8 cellular contexts compared by ENCODE assay signal in genomic region chr1:165632152-165632469, GRCh38. TPM values are rescaled to one million over a fixed set of nuclear protein-coding genes. Genes with fewer than 3 reads are reported as not detected.
DNase-seq lines count a peak whose midpoint lies in the region; ATAC-seq and TF ChIP-seq lines count a peak whose summit lies in the region.

No MANE protein-coding gene starts in this region.

- no peaks in the 10 kb centered on the region for H3K9me3 ChIP-seq in CD8-positive, alpha-beta memory T cell (ENCODE audit: low read length)
- H3K9me3 ChIP-seq in Panc1 (ENCODE audit: control insufficient read depth, insufficient read depth, low read depth, low read length) (no peaks in the 10 kb centered on the region), prostate gland (no peaks in the 10 kb centered on the region)

- POLR2A ChIA-PET in CD8-positive, alpha-beta memory T cell (lab: Charles Lee) = interaction anchor here (0.6 kb wide), 1 partner anchor 63 kb away, joined by 13 read pairs; no protein-coding TSS in a partner anchor
- POLR2A ChIA-PET in Panc1 (lab: Charles Lee) = no interaction called here

- no peak overlapping the region for H3K4me3 Mint-ChIP-seq in CD8-positive, alpha-beta memory T cell

- H3K27me3 Mint-ChIP-seq in CD8-positive, alpha-beta memory T cell = peaks cover 0 to 1% of the 10 kb centered on the region in 2 donors

- no peaks in the 10 kb centered on the region for H3K9me3 Mint-ChIP-seq in CD8-positive, alpha-beta memory T cell

- peaks cover 13% of the 10 kb centered on the region for H3K4me1 ChIP-seq in CD8-positive, alpha-beta memory T cell (ENCODE audit: insufficient read depth, low read length)
- H3K4me1 ChIP-seq in Panc1 (ENCODE audit: control insufficient read depth, insufficient read depth, low read length) = peaks cover 22% of the 10 kb centered on the region
- peaks cover 5% of the 10 kb centered on the region for H3K4me1 ChIP-seq in prostate gland (replicated peaks)

- H3K4me3 ChIP-seq in CD8-positive, alpha-beta memory T cell (ENCODE audit: low read length) = peak overlapping the region; percentile 96
- H3K4me3 ChIP-seq in Panc1 (ENCODE audit: low read depth in 2 of 2, low read length in 2 of 2) (peak overlapping the region; percentile 98), fibroblast of mammary gland (ENCODE audit: control insufficient read depth, low read depth, low read length) (peak overlapping the region; percentile 99), prostate gland (peak overlapping the region; percentile 63 to 77)

- peaks cover 14 to 36% (median 22%) of the 10 kb centered on the region in 3 donors for H3K4me1 Mint-ChIP-seq in CD8-positive, alpha-beta memory T cell

- in situ Hi-C loops in Panc1 (cut with HindIII; ENCODE audit: low pct_unique_long_range_greater_than_20kb, low sequenced_read_pairs) (no loop called here), KBM-7 (cut with MboI; ENCODE audit: low pct_unique_long_range_greater_than_20kb, low sequenced_read_pairs) (no loop called here)

- WGBS in prostate gland = 9% methylated on average over 5 of the region's 5 CpGs

- peaks cover 0 to 13% (median 7%) of the 10 kb centered on the region in 3 donors for H3K36me3 Mint-ChIP-seq in CD8-positive, alpha-beta memory T cell

- TF ChIP-seq CTCF in Panc1 (IDR thresholded peaks at IDR 0.05) = no peak
- no peak for TF ChIP-seq CTCF in fibroblast of mammary gland (conservative IDR thresholded peaks at IDR 0.05; ENCODE audit: control insufficient read depth, insufficient read depth, low read depth, low read length)
- TF ChIP-seq CTCF in prostate gland (IDR thresholded peaks at IDR 0.05) = no peak

- intact Hi-C loops in Panc1 (cut with micrococcal nuclease; ENCODE audit: unreplicated experiment) = no loop called here
- intact Hi-C loops in prostate gland (cut with DNase I) = loop anchor here (2.0 kb wide), 2 partner anchors 67 to 137 kb away; partner anchors contain the start of genes ALDH9A1 and TMCO1

- no peak overlapping the region for H3K27ac Mint-ChIP-seq in CD8-positive, alpha-beta memory T cell

- peak overlapping the region; percentile 92 for H3K27ac ChIP-seq in CD8-positive, alpha-beta memory T cell (ENCODE audit: low read depth, low read length)
- H3K27ac ChIP-seq in Panc1 (ENCODE audit: low read length) (peak overlapping the region; percentile 94), prostate gland (peak overlapping the region; percentile 87 to 92)

- no peak for TF ChIP-seq POLR2A in prostate gland (IDR thresholded peaks at IDR 0.05)

- CTCF ChIA-PET in CD8-positive, alpha-beta memory T cell (lab: Charles Lee) = interaction anchor here (2.0 kb wide), 1 partner anchor 239 kb away, joined by 7 read pairs; no protein-coding TSS in a partner anchor
- CTCF ChIA-PET in Panc1 (lab: Charles Lee) = no interaction called here

- TSS peak; percentile 59 for BruUV-seq in Panc1 (replicated peaks; lab: Mats Ljungman, UMichigan)

- no peaks in the 10 kb centered on the region for H3K36me3 ChIP-seq in CD8-positive, alpha-beta memory T cell (ENCODE audit: insufficient read depth, low read length)
- peaks cover 3% of the 10 kb centered on the region; the same call in 1 of the 2 replicates for H3K36me3 ChIP-seq in Panc1 (ENCODE audit: control insufficient read depth, insufficient read depth, low read length)
- no peaks in the 10 kb centered on the region for H3K36me3 ChIP-seq in prostate gland

- no peaks in the 10 kb centered on the region for H3K27me3 ChIP-seq in CD8-positive, alpha-beta memory T cell (ENCODE audit: insufficient read depth, low read length, poor library complexity, severe bottlenecking)
- H3K27me3 ChIP-seq in Panc1 (ENCODE audit: control insufficient read depth, insufficient read depth, low read length) (0 out of 2 replicates have a peak, but pooled peaks cover 3% of the 10 kb centered on the region), prostate gland (replicated peaks; ENCODE audit: insufficient read depth) (no peaks in the 10 kb centered on the region)

- no peak for DNase-seq in CD8-positive, alpha-beta memory T cell
- DNase-seq in Panc1 (ENCODE audit: low read depth, low spot score) (no peak), fibroblast of mammary gland (ENCODE audit: low read depth) (no peak), prostate gland (ENCODE audit: low spot score) (no peak), KBM-7 (no peak)

- peak; percentile 1; the same call in 1 of the 2 replicates for ATAC-seq in Panc1
- no peak for ATAC-seq in HG02970 (IDR thresholded peaks at IDR 0.05; ENCODE audit: low FRiP score, unreplicated experiment)
- ATAC-seq in HG02884 (IDR thresholded peaks at IDR 0.05; ENCODE audit: unreplicated experiment) = no peak
- ATAC-seq in GM18511 (IDR thresholded peaks at IDR 0.05; ENCODE audit: unreplicated experiment) = no peak

RNA-seq across cellular contexts. Expression of gene MGST3, which starts 1.1 kb away (rescaled TPM):
- total RNA-seq in CD8-positive, alpha-beta memory T cell = 10 to 100 TPM; 55.6 to 57.8 TPM
- polyA plus RNA-seq in CD8-positive, alpha-beta memory T cell = 143 TPM
- total RNA-seq in Panc1 (2021; ENCODE audit: unreplicated experiment) = 103 TPM
- polyA plus RNA-seq in Panc1 (2012; ENCODE audit: insufficient read length) = 128 TPM
- 100 to 1,000 TPM; 209 to 270 TPM for total RNA-seq in prostate gland
